1 cellular context compared by ENCODE assay signal in the genomic region with DNA sequence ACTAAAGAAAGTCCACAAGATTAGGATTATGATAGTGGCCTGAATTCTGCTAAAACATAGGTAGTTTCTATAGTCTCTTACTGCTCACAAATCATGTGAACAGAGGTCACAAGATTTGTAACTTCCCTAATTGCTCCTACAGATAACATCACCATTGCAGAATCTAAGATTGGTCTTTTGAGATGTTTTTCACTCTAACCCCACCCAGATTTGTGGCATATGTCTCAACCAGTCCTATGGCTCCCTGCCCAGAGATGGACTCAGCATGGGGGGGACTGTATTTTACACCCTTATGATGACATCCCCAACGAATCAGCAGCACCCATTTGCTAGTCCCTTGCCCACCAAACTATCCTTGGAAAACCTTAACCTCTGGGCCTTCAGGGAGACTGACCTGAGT.
A peak's percentile ranks its signal among the peaks of the same experiment; 100 is the strongest.
TF ChIP-seq lines count a peak whose summit lies in the region.

No MANE protein-coding gene starts in this region.

TF ChIP-seq in IMR-90, 13 proteins besides CTCF, POLR2A, EP300 and RAD21 (continued from another document):
- TF ChIP-seq MAFK (IDR thresholded peaks at IDR 0.05; ENCODE audit: low read depth, low read length) (no peak), CEBPB (IDR thresholded peaks at IDR 0.05; ENCODE audit: low read depth, low read length) (peak; percentile 67)
